ENCODE assay signal across 1 cellular context in the genomic region with DNA sequence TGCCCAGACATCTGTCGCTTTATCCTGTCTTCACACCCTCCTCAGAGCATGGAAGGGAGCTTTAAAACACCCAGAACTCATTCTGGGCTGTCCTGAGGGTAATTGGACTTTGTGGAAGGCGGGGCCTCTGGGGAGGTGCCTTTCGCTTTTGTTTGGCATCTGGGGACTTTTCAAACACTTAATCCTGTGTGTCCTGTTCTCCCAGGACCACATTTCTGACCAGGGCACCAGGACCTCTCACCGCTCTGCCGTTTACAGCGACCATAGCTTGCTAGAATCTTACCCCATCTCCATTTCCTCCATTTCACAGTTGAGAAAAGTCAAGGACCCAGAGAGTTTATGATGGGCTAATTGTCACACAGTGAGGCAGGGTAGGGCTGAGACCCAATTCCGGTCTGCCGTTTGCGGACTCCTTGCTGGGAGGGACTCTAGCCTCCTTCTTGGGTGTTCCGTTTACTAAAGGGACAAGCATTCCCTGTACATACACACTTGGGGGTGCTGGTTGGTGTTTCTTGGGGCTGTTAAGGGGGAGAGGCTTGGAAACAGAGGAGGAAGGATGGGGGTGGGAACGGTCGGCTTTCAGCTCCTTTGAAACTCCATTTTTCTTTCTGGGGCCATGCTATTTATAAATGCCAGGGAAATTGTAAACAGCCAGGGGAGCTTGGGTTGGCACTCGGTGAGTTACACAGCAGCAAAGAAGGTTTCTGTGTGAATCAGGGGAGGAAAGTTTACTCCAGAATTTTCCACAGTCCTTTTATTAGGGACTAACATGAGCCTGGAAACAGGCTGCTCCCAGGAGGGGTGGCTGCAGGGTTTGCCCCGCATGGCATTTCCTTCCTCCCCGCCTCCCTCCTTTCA.
A peak's percentile ranks its signal among the peaks of the same experiment; 100 is the strongest.
TF ChIP-seq lines count a peak whose summit lies in the region.

No MANE protein-coding gene starts in this region.

TF ChIP-seq in HepG2, 621 proteins besides CTCF, POLR2A, EP300 and RAD21:
- TF ChIP-seq HNF1B (CRISPR knock-in tag; IDR thresholded peaks at IDR 0.05) (0 out of 2 replicates have a peak, but pooled peaks have one; percentile 43), YY1 (IDR thresholded peaks at IDR 0.05; ENCODE audit: insufficient read depth, insufficient replicate concordance, low read depth, low read length) (no peak), SUZ12 (IDR thresholded peaks at IDR 0.05; ENCODE audit: low read depth, low read length) (no peak), AHDC1 (CRISPR knock-in tag; IDR thresholded peaks at IDR 0.05; ENCODE audit: borderline replicate concordance) (0 out of 2 replicates have a peak, but pooled peaks have one; percentile 22), SAP130 (CRISPR knock-in tag; IDR thresholded peaks at IDR 0.05; ENCODE audit: low read depth) (peak; percentile 22; the same call in 1 of the 2 replicates)
